ENCODE assay signal across 8 cellular contexts in genomic region chr1:121117622-121118479, GRCh38.
DNase-seq lines count a peak whose midpoint lies in the region; ATAC-seq and TF ChIP-seq lines count a peak whose summit lies in the region.
"Not testable (repeated sequence)": the region's sequence is repeated elsewhere in the genome, so short reads cannot be mapped to it uniquely, and the experiment has no call there.

No MANE protein-coding gene starts in this region.

- H2BK12ac ChIP-seq in mesenchymal stem cell (ENCODE audit: low read length in 2 of 2) = not testable (repeated sequence)

- TF ChIP-seq POLR2A in sigmoid colon (IDR thresholded peaks at IDR 0.05) = not testable (repeated sequence)

- not testable (repeated sequence) for H3K9me3 ChIP-seq in RWPE2 (ENCODE audit: severe bottlenecking); mesenchymal stem cell (ENCODE audit: control insufficient read depth, low read length); sigmoid colon

- not testable (repeated sequence) for H3K27ac Mint-ChIP-seq in activated T-helper 1 cell treated with anti-CD3 and anti-CD28 coated beads, Interleukin-12 subunit alpha, Interleukin-12 subunit beta, Interleukin-2, Interleukin-4 antibody, amounts not matched to agents 30 ng/mL and 10 ng/mL and 1 ng/mL, durations not matched to agents 14 hours and 24 hours and 36 hours

- H4K91ac ChIP-seq in mesenchymal stem cell (ENCODE audit: low read length) = not testable (repeated sequence)

- H3K4me1 ChIP-seq in RWPE2 (ENCODE audit: insufficient read depth, poor library complexity, severe bottlenecking); mesenchymal stem cell (ENCODE audit: control insufficient read depth, insufficient read depth, low read depth, low read length); sigmoid colon; urinary bladder (ENCODE audit: insufficient read depth): not testable (repeated sequence)

- H3K18ac ChIP-seq in mesenchymal stem cell (ENCODE audit: low read depth in 1 of 2, low read length in 2 of 2) = not testable (repeated sequence)

- not testable (repeated sequence) for H2AK5ac ChIP-seq in mesenchymal stem cell (ENCODE audit: low read length, severe bottlenecking)

- H3K36me3 ChIP-seq in RWPE2 (ENCODE audit: low read depth); mesenchymal stem cell (ENCODE audit: control insufficient read depth in 1 of 2, insufficient read depth in 2 of 2, low read depth in 1 of 2, low read length in 2 of 2); sigmoid colon; urinary bladder (ENCODE audit: insufficient read depth): not testable (repeated sequence)

- intact Hi-C loops in activated T-helper 1 cell treated with anti-CD3 and anti-CD28 coated beads, Interleukin-12 subunit alpha, Interleukin-12 subunit beta, Interleukin-2, Interleukin-4 antibody, amounts not matched to agents 30 ng/mL and 10 ng/mL and 1 ng/mL, durations not matched to agents 14 hours and 24 hours and 36 hours (cut with micrococcal nuclease); dorsolateral prefrontal cortex (cut with DNase I); Right ventricle myocardium superior (cut with DNase I); sigmoid colon (cut with DNase I): not testable (repeated sequence)

- not testable (repeated sequence) for H2BK120ac ChIP-seq in mesenchymal stem cell (ENCODE audit: low read depth, low read length)

- not testable (repeated sequence) for H3K36me3 Mint-ChIP-seq in activated T-helper 1 cell treated with anti-CD3 and anti-CD28 coated beads, Interleukin-12 subunit alpha, Interleukin-12 subunit beta, Interleukin-2, Interleukin-4 antibody, amounts not matched to agents 30 ng/mL and 10 ng/mL and 1 ng/mL, durations not matched to agents 14 hours and 24 hours and 36 hours (ENCODE audit: low read depth)

- H3K23ac ChIP-seq in mesenchymal stem cell (ENCODE audit: low read length in 2 of 2) = not testable (repeated sequence)

- TF ChIP-seq CTCF in RWPE2 (IDR thresholded peaks at IDR 0.05; ENCODE audit: poor library complexity, severe bottlenecking); sigmoid colon (IDR thresholded peaks at IDR 0.05): not testable (repeated sequence)
- peak in 1 of 56 donors; percentile 12 for TF ChIP-seq CTCF in dorsolateral prefrontal cortex (IDR thresholded peaks at IDR 0.05 in 54 of 56, conservative IDR thresholded peaks at IDR 0.05 in 2 of 56; ENCODE audit: low read depth in 1 of 56, partially characterized antibody in 56 of 56)

- H3K4me3 ChIP-seq in RWPE2 (ENCODE audit: severe bottlenecking) (peak overlapping the region; percentile 42), dorsolateral prefrontal cortex (peak overlapping the region; percentile 13 to 75 (median 56)), mesenchymal stem cell (ENCODE audit: insufficient read depth in 1 of 2, low read depth in 1 of 2, low read length in 2 of 2) (peak overlapping the region in 1 of 2 experiments; percentile 76), sigmoid colon (peak overlapping the region; percentile 8 to 51 (median 40)), urinary bladder (ENCODE audit: low read depth, low read length) (peak overlapping the region; percentile 31)

- not testable (repeated sequence) for H3K4ac ChIP-seq in mesenchymal stem cell (ENCODE audit: low read depth in 1 of 2, low read length in 2 of 2)

- H3K4me1 Mint-ChIP-seq in activated T-helper 1 cell treated with anti-CD3 and anti-CD28 coated beads, Interleukin-12 subunit alpha, Interleukin-12 subunit beta, Interleukin-2, Interleukin-4 antibody, amounts not matched to agents 30 ng/mL and 10 ng/mL and 1 ng/mL, durations not matched to agents 14 hours and 24 hours and 36 hours (ENCODE audit: low read depth) = not testable (repeated sequence)

- H2BK5ac ChIP-seq in mesenchymal stem cell (ENCODE audit: low read depth, low read length, poor library complexity, severe bottlenecking) = not testable (repeated sequence)

- H3K9ac ChIP-seq in mesenchymal stem cell (ENCODE audit: low read length) = peak overlapping the region; percentile 83

- not testable (repeated sequence) for H3K27me3 Mint-ChIP-seq in activated T-helper 1 cell treated with anti-CD3 and anti-CD28 coated beads, Interleukin-12 subunit alpha, Interleukin-12 subunit beta, Interleukin-2, Interleukin-4 antibody, amounts not matched to agents 30 ng/mL and 10 ng/mL and 1 ng/mL, durations not matched to agents 14 hours and 24 hours and 36 hours (ENCODE audit: insufficient read depth)

- H3K9me3 Mint-ChIP-seq in activated T-helper 1 cell treated with anti-CD3 and anti-CD28 coated beads, Interleukin-12 subunit alpha, Interleukin-12 subunit beta, Interleukin-2, Interleukin-4 antibody, amounts not matched to agents 30 ng/mL and 10 ng/mL and 1 ng/mL, durations not matched to agents 14 hours and 24 hours and 36 hours = not testable (repeated sequence)

- not testable (repeated sequence) for H2BK15ac ChIP-seq in mesenchymal stem cell (ENCODE audit: low read depth, poor library complexity, severe bottlenecking)

- not testable (repeated sequence) for H3K27me3 ChIP-seq in RWPE2 (ENCODE audit: insufficient read depth, poor library complexity, severe bottlenecking); dorsolateral prefrontal cortex; mesenchymal stem cell (ENCODE audit: control insufficient read depth in 1 of 2, insufficient read depth in 1 of 2, low read length in 2 of 2); sigmoid colon

- H3K27ac ChIP-seq in RWPE2 (ENCODE audit: poor library complexity, severe bottlenecking) = peak overlapping the region; percentile 27
- peak overlapping the region in 39 of 59 donors; percentile 19 to 83 (median 66) for H3K27ac ChIP-seq in dorsolateral prefrontal cortex
- H3K27ac ChIP-seq in mesenchymal stem cell (ENCODE audit: low read length, poor library complexity, severe bottlenecking); urinary bladder (ENCODE audit: low read depth): not testable (repeated sequence)
- peak overlapping the region; percentile 75 to 82 (median 79) for H3K27ac ChIP-seq in sigmoid colon

- TF ChIP-seq EP300 in sigmoid colon (IDR thresholded peaks at IDR 0.05) = not testable (repeated sequence)

- not testable (repeated sequence) for H3K14ac ChIP-seq in mesenchymal stem cell (ENCODE audit: low read length in 2 of 2)

- peak overlapping the region; percentile 15 for H3K4me3 Mint-ChIP-seq in activated T-helper 1 cell treated with anti-CD3 and anti-CD28 coated beads, Interleukin-12 subunit alpha, Interleukin-12 subunit beta, Interleukin-2, Interleukin-4 antibody, amounts not matched to agents 30 ng/mL and 10 ng/mL and 1 ng/mL, durations not matched to agents 14 hours and 24 hours and 36 hours

- peak; percentile 4 for DNase-seq in GM04504 (ENCODE audit: low read depth)
- DNase-seq in RWPE2 (ENCODE audit: low spot score) = peak; percentile 20
- not testable (repeated sequence) for DNase-seq in activated T-helper 1 cell treated with anti-CD3 and anti-CD28 coated beads, Interleukin-12 subunit alpha, Interleukin-12 subunit beta, Interleukin-2, Interleukin-4 antibody, amounts not matched to agents 30 ng/mL and 10 ng/mL and 1 ng/mL, durations not matched to agents 14 hours and 24 hours and 36 hours (ENCODE audit: low spot score); mesenchymal stem cell
- peak in 8 of 10 donors; percentile 5 to 63 (median 33) for DNase-seq in dorsolateral prefrontal cortex
- DNase-seq in Right ventricle myocardium superior = peak; percentile 43
- peak; percentile 70 for DNase-seq in sigmoid colon

- 96% methylated on average over 33 of the region's 47 CpGs for WGBS in mesenchymal stem cell
- 17 to 26% methylated on average over 40 of the region's 47 CpGs for WGBS in sigmoid colon, 2 donors
- WGBS in urinary bladder = 4% methylated on average over 40 of the region's 47 CpGs

- not testable (repeated sequence) for H2AFZ ChIP-seq in mesenchymal stem cell (ENCODE audit: low read depth, low read length)

- peak; percentile 40 for ATAC-seq in RWPE2 (ENCODE audit: low read depth)
- ATAC-seq in Right ventricle myocardium superior (ENCODE audit: poor library complexity) = peak; percentile 73

- H3K79me1 ChIP-seq in mesenchymal stem cell (replicated peaks; ENCODE audit: low read length, poor library complexity, severe bottlenecking) = not testable (repeated sequence)

- H4K8ac ChIP-seq in mesenchymal stem cell (ENCODE audit: low read length) = not testable (repeated sequence)

- not testable (repeated sequence) for H3K4me2 ChIP-seq in mesenchymal stem cell (ENCODE audit: low read length, poor library complexity, severe bottlenecking)
